31 cellular contexts compared by ENCODE assay signal in genomic region chr12:85708775-85709174, GRCh38.
"Had no signal": no experiment of that assay in that cellular context is flagged by ENCODE, and none has a peak within 500 bp of the region (broad histone marks: within the 10 kb centered on the region; RNA-seq: fewer than 3 reads in every experiment).

No MANE protein-coding gene starts in this region.

- H3K36me3 ChIP-seq: adrenal gland, ascending aorta, brain microvascular endothelial cell, breast epithelium, cardiac muscle cell had no signal

- DNase-seq: activated effector memory CD4-positive, alpha-beta T cell treated with anti-CD3 and anti-CD28 coated beads, Interleukin-2, amount 50 U/mL, for 16 hours; activated effector memory CD4-positive, alpha-beta T cell treated with Interleukin-2 at 50 U/mL for 16 hours; activated gamma-delta T cell; activated gamma-delta T cell treated with Interleukin-2 at 50 U/mL for 16 hours; activated naive CD4-positive, alpha-beta T cell; activated naive CD4-positive, alpha-beta T cell treated with anti-CD3 and anti-CD28 coated beads for 36 hours; activated naive CD4-positive, alpha-beta T cell treated with anti-CD3 and anti-CD28 coated beads, Interleukin-2, amount 10 ng/mL, durations not matched to agents 7 days and 5 days; activated naive CD4-positive, alpha-beta T cell treated with anti-CD3 and anti-CD28 coated beads, Interleukin-2, amount 50 U/mL, for 16 hours; activated naive CD4-positive, alpha-beta T cell treated with Interleukin-2 at 50 U/mL for 16 hours; activated naive CD8-positive, alpha-beta T cell treated with anti-CD3 and anti-CD28 coated beads for 36 hours; activated naive CD8-positive, alpha-beta T cell treated with anti-CD3 and anti-CD28 coated beads, Interleukin-2, amount 10 ng/mL, durations not matched to agents 7 days and 5 days; activated naive CD8-positive, alpha-beta T cell treated with anti-CD3 and anti-CD28 coated beads, Interleukin-2, amount 50 U/mL, for 24 hours; activated T-cell treated with anti-CD3 and anti-CD28 coated beads, Interleukin-2, amount 50 U/mL, for 4 hours; activated T-cell treated with anti-CD3 and anti-CD28 coated beads, Interleukin-2, amount 50 U/mL, for 48 hours; activated T-cell treated with anti-CD3 and anti-CD28 coated beads, Interleukin-2, amount 50 U/mL, for 72 hours; adrenal gland; amniotic stem cell; amygdala; anterior cingulate cortex; aorta; body of pancreas; brain microvascular endothelial cell; caudate nucleus; central memory CD4-positive, alpha-beta T cell; cerebellar nuclear complex had no signal

- FAIRE-seq: astrocyte had no signal

- H3K4me3 ChIP-seq: adrenal gland, ascending aorta, body of pancreas, breast epithelium, cardiac muscle cell had no signal

- H3K4me1 ChIP-seq: adrenal gland, body of pancreas, breast epithelium had no signal

- H3K9me3 ChIP-seq: adrenal gland, ascending aorta, body of pancreas, breast epithelium had no signal

- H3K27ac ChIP-seq: adrenal gland, ascending aorta, body of pancreas, brain microvascular endothelial cell, breast epithelium, cardiac muscle cell had no signal

- ATAC-seq: activated naive CD4-positive, alpha-beta T cell treated with anti-CD3 and anti-CD28 coated beads, Interleukin-2, amount 50 U/mL, for 72 hours; activated naive CD8-positive, alpha-beta T cell treated with anti-CD3 and anti-CD28 coated beads, Interleukin-2, amount 50 U/mL, for 24 hours; activated T-cell treated with anti-CD3 and anti-CD28 coated beads, Interleukin-2, amount 50 U/mL, for 4 hours; activated T-cell treated with anti-CD3 and anti-CD28 coated beads, Interleukin-2, amount 50 U/mL, for 72 hours; activated T-helper 17 cell treated with anti-CD3 and anti-CD28 coated beads, Interleukin-2, amount 50 U/mL, for 72 hours; body of pancreas had no signal
